15 cellular contexts compared by ENCODE assay signal in genomic region chr10:129932996-129933395, GRCh38. TPM values are rescaled to one million over a fixed set of nuclear protein-coding genes. Genes with fewer than 3 reads are reported as not detected.
DNase-seq lines count a peak whose midpoint lies in the region; ATAC-seq and TF ChIP-seq lines count a peak whose summit lies in the region.
"Had no signal": no experiment of that assay in that cellular context is flagged by ENCODE, and none has a peak within 500 bp of the region (broad histone marks: within the 10 kb centered on the region; RNA-seq: fewer than 3 reads in every experiment).

No MANE protein-coding gene starts in this region.

- H3K4me3 ChIP-seq in left ventricle myocardium inferior (no peak overlapping the region), heart right ventricle (no peak overlapping the region)
- H3K4me3 ChIP-seq: A549, HAP-1 had no signal

- ATAC-seq in heart right ventricle (no peak), sciatic nerve (no peak), HG02973 (IDR thresholded peaks at IDR 0.05; ENCODE audit: unreplicated experiment) (no peak)
- ATAC-seq: A549, HepG2 had no signal

- H3K4me1 Mint-ChIP-seq in glutamatergic neuron (ENCODE audit: low read depth, unreplicated experiment): peaks cover 68% of the 10 kb centered on the region
- H3K4me1 Mint-ChIP-seq: CD4-positive, alpha-beta memory T cell had no signal

- H3K36me3 ChIP-seq in left ventricle myocardium inferior (no peaks in the 10 kb centered on the region), heart right ventricle (peaks cover 0 to 5% (median 0%) of the 10 kb centered on the region in 9 donors)
- H3K36me3 ChIP-seq: BE2C, HAP-1 had no signal

- H3K27me3 Mint-ChIP-seq in glutamatergic neuron (ENCODE audit: unreplicated experiment): peaks cover 29% of the 10 kb centered on the region
- H3K27me3 Mint-ChIP-seq: CD4-positive, alpha-beta memory T cell had no signal

- H3K36me3 Mint-ChIP-seq in glutamatergic neuron (ENCODE audit: unreplicated experiment): no peaks in the 10 kb centered on the region
- H3K36me3 Mint-ChIP-seq: CD4-positive, alpha-beta memory T cell had no signal

- peaks cover 45% of the 10 kb centered on the region for H3K4me1 ChIP-seq in left ventricle myocardium inferior
- peaks cover 0 to 65% (median 14%) of the 10 kb centered on the region in 9 donors for H3K4me1 ChIP-seq in heart right ventricle
- H3K4me1 ChIP-seq: A549, HAP-1 had no signal

- intact Hi-C loops in left ventricle myocardium inferior (cut with micrococcal nuclease) (no loop called here), heart right ventricle (cut with DNase I) (no loop called here), sciatic nerve (cut with DNase I) (no loop called here)

- TF ChIP-seq CTCF in left ventricle myocardium inferior (IDR thresholded peaks at IDR 0.05; ENCODE audit: borderline replicate concordance) (no peak), heart right ventricle (IDR thresholded peaks at IDR 0.05) (no peak), glutamatergic neuron (IDR thresholded peaks at IDR 0.05; ENCODE audit: partially characterized antibody, unreplicated experiment) (no peak)

- H3K9me3 ChIP-seq in left ventricle myocardium inferior (replicated peaks) (no peaks in the 10 kb centered on the region), heart right ventricle (no peaks in the 10 kb centered on the region)
- H3K9me3 ChIP-seq: A549, BE2C, HAP-1 had no signal

- H3K4me3 Mint-ChIP-seq in glutamatergic neuron (ENCODE audit: unreplicated experiment): peak overlapping the region; percentile 54
- H3K4me3 Mint-ChIP-seq: CD4-positive, alpha-beta memory T cell had no signal

- H3K27me3 ChIP-seq in left ventricle myocardium inferior (ENCODE audit: low read depth) (no peaks in the 10 kb centered on the region), heart right ventricle (no peaks in the 10 kb centered on the region)
- H3K27me3 ChIP-seq: BE2C had no signal

- H3K9me3 Mint-ChIP-seq in glutamatergic neuron (ENCODE audit: unreplicated experiment): peaks cover 32% of the 10 kb centered on the region
- H3K9me3 Mint-ChIP-seq: CD4-positive, alpha-beta memory T cell had no signal

- 86 to 87% methylated on average over 18 of the region's 18 CpGs for WGBS in heart right ventricle, 2 donors

- peak overlapping the region; percentile 70 for H3K27ac Mint-ChIP-seq in glutamatergic neuron (ENCODE audit: unreplicated experiment)
- H3K27ac Mint-ChIP-seq: CD4-positive, alpha-beta memory T cell had no signal

- H3K27ac ChIP-seq in left ventricle myocardium inferior (replicated peaks) (no peak overlapping the region), heart right ventricle (no peak overlapping the region)
- H3K27ac ChIP-seq: A549, C4-2B had no signal

- DNase-seq in left ventricle myocardium inferior (peak; percentile 1), heart right ventricle (no peak), glutamatergic neuron (peak; percentile 11), sciatic nerve (ENCODE audit: low spot score) (peak; percentile 44), retina (no peak)
- DNase-seq: BE2C; CD4-positive, alpha-beta memory T cell; DND-41; GDM1; GOT3 had no signal

RNA-seq across cellular contexts. Expression of gene EBF3, which starts 31.1 kb away (rescaled TPM):
- 6.2 TPM for total RNA-seq in left ventricle myocardium inferior
- 10 to 100 TPM in 1 of 10 donors, 1 to 10 TPM in 9; 4.3 to 12.2 (median 5.6) TPM for total RNA-seq in heart right ventricle
- 10 to 100 TPM in 1 of 2 donors, 1 to 10 TPM in 1; 3.9 to 10.7 TPM for polyA plus RNA-seq in heart right ventricle
- total RNA-seq in glutamatergic neuron (ENCODE audit: unreplicated experiment): 544 TPM
- total RNA-seq in sciatic nerve: 38.9 TPM
- total RNA-seq: CD4-positive, alpha-beta memory T cell; HepG2 had no signal
- polyA plus RNA-seq: CD4-positive, alpha-beta memory T cell; HepG2 had no signal

Comparison
In these comparisons a context has a peak if more than half of its experiments do, and no peak if none do; other contexts are left out.
1. DNase-seq: peak in left ventricle myocardium inferior (single experiment), glutamatergic neuron (single experiment) and sciatic nerve (single experiment); none in heart right ventricle (0 of 2) and retina (single experiment).
2. RNA of gene EBF3, which starts 31.1 kb away (total RNA-seq): 544 TPM in glutamatergic neuron (single experiment); 38.9 TPM in sciatic nerve (single experiment), 6.2 TPM in left ventricle myocardium inferior (single experiment) and 4.3 to 12.2 TPM in heart right ventricle; every median in the first group is over 10 times any median in the second.